In the genomic region with DNA sequence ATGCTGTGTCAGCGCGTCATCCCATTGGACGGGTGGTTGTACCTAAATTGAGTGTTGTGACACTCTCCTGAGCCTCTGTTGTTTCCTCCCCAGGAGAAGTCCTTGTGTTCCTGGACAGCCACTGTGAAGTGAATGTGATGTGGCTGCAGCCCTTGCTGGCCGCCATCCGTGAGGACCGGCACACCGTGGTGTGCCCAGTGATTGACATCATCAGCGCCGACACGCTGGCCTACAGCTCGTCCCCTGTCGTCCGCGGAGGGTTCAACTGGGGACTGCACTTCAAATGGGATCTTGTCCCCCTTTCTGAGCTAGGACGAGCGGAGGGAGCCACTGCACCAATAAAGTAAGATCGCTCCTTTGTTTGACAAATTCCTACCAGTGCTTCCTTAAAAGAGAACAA, we compare ENCODE assay signal across 30 cellular contexts.
"Had no signal": no experiment of that assay in that cellular context is flagged by ENCODE, and none has a peak within 500 bp of the region (broad histone marks: within the 10 kb centered on the region; RNA-seq: fewer than 3 reads in every experiment).

No MANE protein-coding gene starts in this region.

- H3K9me3 ChIP-seq: colonic mucosa, esophagus squamous epithelium, gastroesophageal sphincter had no signal

- H3K4me1 Mint-ChIP-seq: activated B cell treated with CpG ODN at 0.5 μM for 24 hours had no signal

- H3K36me3 ChIP-seq: colonic mucosa had no signal

- H3K27ac Mint-ChIP-seq: activated B cell treated with CpG ODN at 0.5 μM for 24 hours; activated CD8-positive, alpha-beta T cell treated with anti-CD3 and anti-CD28 coated beads for 36 hours; activated naive CD8-positive, alpha-beta T cell; T-helper 17 cell; T-helper 2 cell treated with Interferon-gamma antibody and Interleukin-4, amounts not matched to agents 5 μg/mL and 100 μg/mL, for 36 hours had no signal

- ATAC-seq: activated CD4-positive, CD25-positive, alpha-beta regulatory T cell treated with anti-CD3 and anti-CD28 coated beads, Interleukin-2, amount 50 U/mL, for 24 hours; activated CD8-positive, alpha-beta T cell treated with anti-CD3 and anti-CD28 coated beads for 36 hours; activated T-cell treated with anti-CD3 and anti-CD28 coated beads, Interleukin-2, amount 50 U/mL, for 4 hours; activated T-helper 17 cell treated with anti-CD3 and anti-CD28 coated beads, Interleukin-2, amount 50 U/mL, for 72 hours; gastroesophageal sphincter; T-helper 17 cell had no signal

- H3K27me3 Mint-ChIP-seq: activated B cell treated with CpG ODN at 0.5 μM for 24 hours; activated CD8-positive, alpha-beta T cell treated with anti-CD3 and anti-CD28 coated beads for 36 hours; activated naive CD8-positive, alpha-beta T cell; activated T-helper 17 cell treated with anti-CD3 and anti-CD28 coated beads, Interleukin-2, amount 50 U/mL, for 72 hours; T-helper 17 cell had no signal

- H3K4me3 Mint-ChIP-seq: activated B cell treated with CpG ODN at 0.5 μM for 24 hours; activated CD8-positive, alpha-beta T cell treated with anti-CD3 and anti-CD28 coated beads for 36 hours; activated naive CD8-positive, alpha-beta T cell; activated T-cell treated with anti-CD3 and anti-CD28 coated beads, Interleukin-2, amount 50 U/mL, for 4 hours; activated T-helper 17 cell treated with anti-CD3 and anti-CD28 coated beads, Interleukin-2, amount 50 U/mL, for 72 hours; T-helper 17 cell; T-helper 2 cell treated with Interferon-gamma antibody and Interleukin-4, amounts not matched to agents 5 μg/mL and 100 μg/mL, for 36 hours had no signal

- DNase-seq: activated B cell treated with CpG ODN at 0.5 μM for 24 hours; activated CD4-positive, alpha-beta T cell treated with anti-CD3 and anti-CD28 coated beads for 48 hours; activated CD4-positive, alpha-beta T cell treated with anti-CD3 and anti-CD28 coated beads, Interleukin-2, amount 50 U/mL, for 1 hour; activated CD4-positive, alpha-beta T cell treated with anti-CD3 and anti-CD28 coated beads, Interleukin-2, amount 50 U/mL, for 48 hours; activated CD8-positive, alpha-beta memory T cell treated with anti-CD3 and anti-CD28 coated beads for 24 hours; activated CD8-positive, alpha-beta T cell treated with anti-CD3 and anti-CD28 coated beads for 36 hours; activated effector memory CD4-positive, alpha-beta T cell treated with Interleukin-2 at 50 U/mL for 16 hours; activated gamma-delta T cell treated with Interleukin-2 at 50 U/mL for 16 hours; activated naive CD4-positive, alpha-beta T cell treated with anti-CD3 and anti-CD28 coated beads, Interleukin-2, amount 50 U/mL, for 16 hours; activated naive CD4-positive, alpha-beta T cell treated with Interleukin-2 at 50 U/mL for 16 hours; activated T-cell treated with anti-CD3 and anti-CD28 coated beads, Interleukin-2, amount 50 U/mL, for 4 hours; amniotic stem cell; anterior cingulate cortex; brain microvascular endothelial cell; central memory CD4-positive, alpha-beta T cell; cerebellar nuclear complex; colonic mucosa; effector CD8-positive, alpha-beta T cell; esophagus squamous epithelium; foreskin melanocyte; T-helper 1 cell; T-helper 17 cell; T1000; WERI-Rb-1 had no signal

- H3K27me3 ChIP-seq: brain microvascular endothelial cell, colonic mucosa, esophagus squamous epithelium, gastroesophageal sphincter had no signal

- H3K9me3 Mint-ChIP-seq: activated B cell treated with CpG ODN at 0.5 μM for 24 hours; activated CD8-positive, alpha-beta T cell treated with anti-CD3 and anti-CD28 coated beads for 36 hours; activated T-cell treated with anti-CD3 and anti-CD28 coated beads, Interleukin-2, amount 50 U/mL, for 4 hours; activated T-helper 17 cell treated with anti-CD3 and anti-CD28 coated beads, Interleukin-2, amount 50 U/mL, for 72 hours; T-helper 2 cell treated with Interferon-gamma antibody and Interleukin-4, amounts not matched to agents 5 μg/mL and 100 μg/mL, for 36 hours had no signal

- H3K27ac ChIP-seq: brain microvascular endothelial cell, colonic mucosa, epithelial cell of prostate, esophagus squamous epithelium, gastroesophageal sphincter, WERI-Rb-1 had no signal

- H3K4me3 ChIP-seq: colonic mucosa, esophagus squamous epithelium, gastroesophageal sphincter had no signal

- H3K4me1 ChIP-seq: colonic mucosa, esophagus squamous epithelium had no signal
